8 cellular contexts compared by ENCODE assay signal in genomic region chr12:66901136-66901932, GRCh38.
A peak's percentile ranks its signal among the peaks of the same experiment; 100 is the strongest.
DNase-seq lines count a peak whose midpoint lies in the region; ATAC-seq and TF ChIP-seq lines count a peak whose summit lies in the region.

No MANE protein-coding gene starts in this region.

- no peaks in the 10 kb centered on the region for H3K36me3 ChIP-seq in heart left ventricle

- WGBS in heart left ventricle, 4 donors: 58 to 81% (median 67%) methylated on average over 4 of the region's 4 CpGs

- peaks cover 0 to 16% (median 0%) of the 10 kb centered on the region in 12 donors for H3K4me1 ChIP-seq in heart left ventricle

- ATAC-seq in GM18867 (IDR thresholded peaks at IDR 0.05; ENCODE audit: unreplicated experiment): peak; percentile 97
- ATAC-seq in GM21723 (IDR thresholded peaks at IDR 0.05; ENCODE audit: unreplicated experiment): peak; percentile 98
- peak; percentile 96 for ATAC-seq in HG03565 (IDR thresholded peaks at IDR 0.05; ENCODE audit: unreplicated experiment)
- no peak for ATAC-seq in left lobe of liver
- no peak for ATAC-seq in heart left ventricle

- TF ChIP-seq POLR2A in heart left ventricle (IDR thresholded peaks at IDR 0.05): no peak

- intact Hi-C loops in heart left ventricle (cut with DNase I): no loop called here

- H3K9me3 ChIP-seq in heart left ventricle: no peaks in the 10 kb centered on the region

- H3K27ac ChIP-seq in heart left ventricle: peak overlapping the region in 1 of 12 donors; percentile 21

- no peak for TF ChIP-seq CTCF in heart left ventricle (IDR thresholded peaks at IDR 0.05)

- no peak overlapping the region for H3K4me3 ChIP-seq in heart left ventricle

- H3K27me3 ChIP-seq in heart left ventricle: no peaks in the 10 kb centered on the region

- DNase-seq in medulla oblongata (ENCODE audit: extremely low spot score) (peak; percentile 30), left lobe of liver (ENCODE audit: low spot score) (no peak), COLO668 (lab: John Stamatoyannopoulos, UW; ENCODE audit: unreplicated experiment) (no peak), heart left ventricle (no peak)
- DNase-seq in activated CD4-positive, alpha-beta T cell treated with anti-CD3 and anti-CD28 coated beads for 48 hours: no peak

Comparison
In these comparisons a context has a peak if more than half of its experiments do, and no peak if none do; other contexts are left out.
1. ATAC-seq: peak in GM18867 (single experiment), GM21723 (single experiment) and HG03565 (single experiment); none in left lobe of liver (single experiment) and heart left ventricle (0 of 4).